Comparison of ENCODE assay signal across 9 cellular contexts in genomic region chr4:41611881-41612871, GRCh38.
A peak's percentile ranks its signal among the peaks of the same experiment; 100 is the strongest.
DNase-seq lines count a peak whose midpoint lies in the region; ATAC-seq, FAIRE-seq and TF ChIP-seq lines count a peak whose summit lies in the region.
"Had no signal": no experiment of that assay in that cellular context is flagged by ENCODE, and none has a peak within 500 bp of the region (broad histone marks: within the 10 kb centered on the region; RNA-seq: fewer than 3 reads in every experiment).

No MANE protein-coding gene starts in this region.

- DNase-seq in H54 (ENCODE audit: insufficient read length, low spot score) (peak; percentile 17), amygdala (lab: John Stamatoyannopoulos, UW) (peak in 53 of 56 donors; percentile 3 to 91 (median 70)), hippocampal formation (lab: John Stamatoyannopoulos, UW) (peak; percentile 83 to 96), retinal pigment epithelial cell (ENCODE audit: low read depth) (peak; percentile 81), DMS79 treated with DMSO at 0.1 percent for 48 hours (lab: John Stamatoyannopoulos, UW) (no peak)
- no peak for DNase-seq in stimulated activated naive CD8-positive, alpha-beta T cell treated with anti-CD3 and anti-CD28 coated beads, Interleukin-15, Interleukin-2, amounts not matched to agents 100 U/mL and 50 U/mL, for 24 hours
- DNase-seq: activated B cell treated with CpG ODN at 0.5 μM for 24 hours had no signal

- no peak for TF ChIP-seq POLR2A in H54 (IDR thresholded peaks at IDR 0.05; ENCODE audit: low read depth, low read length)

- TF ChIP-seq CTCF in retinal pigment epithelial cell (conservative IDR thresholded peaks at IDR 0.05; ENCODE audit: low read depth, low read length) = peak; percentile 7

- peak; percentile 45 for FAIRE-seq in H54 (lab: Jason Lieb, UNC)

- ATAC-seq in GM21619 (IDR thresholded peaks at IDR 0.05; ENCODE audit: unreplicated experiment) (no peak), GM21367 (IDR thresholded peaks at IDR 0.05; ENCODE audit: unreplicated experiment) (no peak)
- ATAC-seq in stimulated activated naive CD8-positive, alpha-beta T cell treated with anti-CD3 and anti-CD28 coated beads, Interleukin-15, Interleukin-2, amounts not matched to agents 100 U/mL and 50 U/mL, for 24 hours = no peak

- peak overlapping the region; percentile 50 for H3K4me3 ChIP-seq in retinal pigment epithelial cell (ENCODE audit: low read length)

Comparison
In these comparisons a context has a peak if more than half of its experiments do, and no peak if none do; other contexts are left out.
1. DNase-seq: peak in H54 (single experiment), amygdala (53 of 56), hippocampal formation (2 of 2) and retinal pigment epithelial cell (single experiment); none in DMS79 treated with DMSO at 0.1 percent for 48 hours (single experiment) and stimulated activated naive CD8-positive, alpha-beta T cell treated with anti-CD3 and anti-CD28 coated beads, Interleukin-15, Interleukin-2, amounts not matched to agents 100 U/mL and 50 U/mL, for 24 hours (single experiment).